ENCODE assay signal across 8 cellular contexts in genomic region chr16:1960665-1961630, GRCh38.
DNase-seq lines count a peak whose midpoint lies in the region; ATAC-seq lines count a peak whose summit lies in the region.

No MANE protein-coding gene starts in this region.

- DNase-seq in NCI-H1092 treated with DMSO at 0.1 percent for 48 hours (lab: John Stamatoyannopoulos, UW) (peak; percentile 35), NCI-H1092 (lab: John Stamatoyannopoulos, UW) (no peak), NCI-H1930 (lab: John Stamatoyannopoulos, UW) (peak; percentile 35 to 62), fibroblast of gingiva (ENCODE audit: low read depth) (peak; percentile 32), NCI-H2029 treated with DMSO at 0.1 percent for 48 hours (lab: John Stamatoyannopoulos, UW) (no peak)
- peak; percentile 37 for DNase-seq in activated CD4-positive, alpha-beta T cell treated with anti-CD3 and anti-CD28 coated beads, Interleukin-2, amount 50 U/mL, for 1 hour
- peak; percentile 68 for DNase-seq in stimulated activated CD4-positive, alpha-beta T cell treated with anti-CD3 and anti-CD28 coated beads, Interleukin-1b, Interleukin-23, amount 100 ng/mL, for 48 hours

- no peak for ATAC-seq in HG02571 (IDR thresholded peaks at IDR 0.05; ENCODE audit: unreplicated experiment)

Comparison
In these comparisons a context has a peak if more than half of its experiments do, and no peak if none do; other contexts are left out.
1. DNase-seq: peak in NCI-H1092 treated with DMSO at 0.1 percent for 48 hours (single experiment), NCI-H1930 (2 of 2), activated CD4-positive, alpha-beta T cell treated with anti-CD3 and anti-CD28 coated beads, Interleukin-2, amount 50 U/mL, for 1 hour (single experiment), fibroblast of gingiva (single experiment) and stimulated activated CD4-positive, alpha-beta T cell treated with anti-CD3 and anti-CD28 coated beads, Interleukin-1b, Interleukin-23, amount 100 ng/mL, for 48 hours (single experiment); none in NCI-H1092 (single experiment) and NCI-H2029 treated with DMSO at 0.1 percent for 48 hours (single experiment).